Comparison of ENCODE assay signal across 1 cellular context in genomic region chr21:46078322-46078981, GRCh38.
TF ChIP-seq lines count a peak whose summit lies in the region.

No MANE protein-coding gene starts in this region.

TF ChIP-seq in HEK293, 187 proteins besides CTCF, POLR2A, EP300 and RAD21 (continued from another document):
- TF ChIP-seq, protein P1, sequence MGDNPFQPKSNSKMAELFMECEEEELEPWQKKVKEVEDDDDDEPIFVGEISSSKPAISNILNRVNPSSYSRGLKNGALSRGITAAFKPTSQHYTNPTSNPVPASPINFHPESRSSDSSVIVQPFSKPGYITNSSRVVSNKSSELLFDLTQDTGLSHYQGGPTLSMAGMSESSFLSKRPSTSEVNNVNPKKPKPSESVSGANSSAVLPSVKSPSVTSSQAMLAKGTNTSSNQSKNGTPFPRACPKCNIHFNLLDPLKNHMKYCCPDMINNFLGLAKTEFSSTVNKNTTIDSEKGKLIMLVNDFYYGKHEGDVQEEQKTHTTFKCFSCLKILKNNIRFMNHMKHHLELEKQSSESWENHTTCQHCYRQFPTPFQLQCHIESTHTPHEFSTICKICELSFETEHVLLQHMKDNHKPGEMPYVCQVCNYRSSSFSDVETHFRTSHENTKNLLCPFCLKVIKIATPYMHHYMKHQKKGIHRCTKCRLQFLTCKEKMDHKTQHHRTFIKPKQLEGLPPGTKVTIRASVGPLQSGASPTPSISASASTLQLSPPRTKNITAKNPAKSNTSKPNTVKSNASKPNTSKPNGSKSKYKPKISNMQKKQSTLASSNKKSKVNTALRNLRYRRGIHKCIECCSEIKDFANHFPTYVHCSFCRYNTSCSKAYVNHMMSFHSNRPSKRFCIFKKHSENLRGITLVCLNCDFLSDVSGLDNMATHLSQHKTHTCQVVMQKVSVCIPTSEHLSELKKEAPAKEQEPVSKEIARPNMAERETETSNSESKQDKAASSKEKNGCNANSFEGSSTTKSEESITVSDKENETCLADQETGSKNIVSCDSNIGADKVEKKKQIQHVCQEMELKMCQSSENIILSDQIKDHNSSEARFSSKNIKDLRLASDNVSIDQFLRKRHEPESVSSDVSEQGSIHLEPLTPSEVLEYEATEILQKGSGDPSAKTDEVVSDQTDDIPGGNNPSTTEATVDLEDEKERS (tag by site-specific recombination; IDR thresholded peaks at IDR 0.05) = no peak
